ENCODE assay signal across 5 cellular contexts in genomic region chr4:112410804-112411203, GRCh38.
"Had no signal": no experiment of that assay in that cellular context is flagged by ENCODE, and none has a peak within 500 bp of the region (broad histone marks: within the 10 kb centered on the region; RNA-seq: fewer than 3 reads in every experiment).

No MANE protein-coding gene starts in this region.

- H3K4me1 Mint-ChIP-seq: IgD-negative memory B cell had no signal

- H3K27ac ChIP-seq: GM23248 had no signal

- H3K9ac ChIP-seq: GM23248 had no signal

- H2AFZ ChIP-seq: GM23248 had no signal

- DNase-seq: GM23248, GOT3, H7 had no signal

- H3K4me3 Mint-ChIP-seq: IgD-negative memory B cell had no signal

- H3K36me3 ChIP-seq: HAP-1 had no signal

- H3K9me3 ChIP-seq: HAP-1 had no signal

- H3K4me3 ChIP-seq: GM23248, HAP-1 had no signal

- H3K27ac Mint-ChIP-seq: IgD-negative memory B cell had no signal

- H3K27me3 Mint-ChIP-seq: IgD-negative memory B cell had no signal
